ENCODE assay signal across 1 cellular context in genomic region chr6:14231546-14232280, GRCh38.
TF ChIP-seq lines count a peak whose summit lies in the region.

No MANE protein-coding gene starts in this region.

TF ChIP-seq in HepG2, 621 proteins besides CTCF, POLR2A, EP300 and RAD21:
- TF ChIP-seq ATF6 (CRISPR knock-in tag; conservative IDR thresholded peaks at IDR 0.05) = no peak
- no peak for TF ChIP-seq WIZ (CRISPR knock-in tag; IDR thresholded peaks at IDR 0.05)
- no peak for TF ChIP-seq SKI (IDR thresholded peaks at IDR 0.05; ENCODE audit: partially characterized antibody)
- no peak for TF ChIP-seq ATF7-NPFF (CRISPR knock-in tag; IDR thresholded peaks at IDR 0.05; ENCODE audit: low read depth)
- TF ChIP-seq ZSCAN9 (CRISPR knock-in tag; IDR thresholded peaks at IDR 0.05; ENCODE audit: borderline replicate concordance) = no peak
- TF ChIP-seq ZNF644 (CRISPR knock-in tag; IDR thresholded peaks at IDR 0.05; ENCODE audit: low read depth) = no peak
- TF ChIP-seq FOXP4 (CRISPR knock-in tag; IDR thresholded peaks at IDR 0.05) = no peak
- no peak for TF ChIP-seq LBX2 (CRISPR knock-in tag; IDR thresholded peaks at IDR 0.05; ENCODE audit: borderline replicate concordance)
- no peak for TF ChIP-seq STAT6 (CRISPR knock-in tag; IDR thresholded peaks at IDR 0.05; ENCODE audit: borderline replicate concordance)
TF ChIP-seq in HepG2: peak in this region for 0.
